In genomic region chr4:7027284-7027683, GRCh38 we compare ENCODE assay signal across 22 cellular contexts. TPM values are rescaled to one million over a fixed set of nuclear protein-coding genes. Genes with fewer than 3 reads are reported as not detected.
A peak's percentile ranks its signal among the peaks of the same experiment; 100 is the strongest.
DNase-seq lines count a peak whose midpoint lies in the region; ATAC-seq, FAIRE-seq and TF ChIP-seq lines count a peak whose summit lies in the region.
"Had no signal": no experiment of that assay in that cellular context is flagged by ENCODE, and none has a peak within 500 bp of the region (broad histone marks: within the 10 kb centered on the region; RNA-seq: fewer than 3 reads in every experiment).

No MANE protein-coding gene starts in this region.

- H3K27ac Mint-ChIP-seq in activated CD8-positive, alpha-beta T cell treated with anti-CD3 and anti-CD28 coated beads for 36 hours = peak overlapping the region; percentile 10
- H3K27ac Mint-ChIP-seq in activated CD8-positive, alpha-beta T cell treated with anti-CD3 and anti-CD28 coated beads, Interleukin-2, amount 10 ng/mL, durations not matched to agents 7 days and 5 days = no peak overlapping the region
- H3K27ac Mint-ChIP-seq in activated T-helper 17 cell treated with anti-CD3 and anti-CD28 coated beads, Interleukin-2, amount 50 U/mL, for 72 hours = peak overlapping the region; percentile 59
- peak overlapping the region; percentile 2 for H3K27ac Mint-ChIP-seq in memory B cell

- no peak overlapping the region for H3K4me3 Mint-ChIP-seq in activated CD8-positive, alpha-beta T cell treated with anti-CD3 and anti-CD28 coated beads for 36 hours
- H3K4me3 Mint-ChIP-seq in activated CD8-positive, alpha-beta T cell treated with anti-CD3 and anti-CD28 coated beads, Interleukin-2, amount 10 ng/mL, durations not matched to agents 7 days and 5 days = no peak overlapping the region
- H3K4me3 Mint-ChIP-seq in activated T-helper 17 cell treated with anti-CD3 and anti-CD28 coated beads, Interleukin-2, amount 50 U/mL, for 72 hours = no peak overlapping the region
- H3K4me3 Mint-ChIP-seq in memory B cell = no peak overlapping the region
- H3K4me3 Mint-ChIP-seq: CD8-positive, alpha-beta memory T cell had no signal

- no peak for DNase-seq in activated CD8-positive, alpha-beta T cell treated with anti-CD3 and anti-CD28 coated beads for 36 hours
- no peak for DNase-seq in activated CD8-positive, alpha-beta T cell treated with anti-CD3 and anti-CD28 coated beads, Interleukin-2, amount 10 ng/mL, durations not matched to agents 7 days and 5 days
- no peak for DNase-seq in memory B cell (ENCODE audit: low spot score in 2 of 2)
- DNase-seq in GM19239 (ENCODE audit: insufficient read length, low spot score) = no peak
- DNase-seq: AML-193; C1 segment of cervical spinal cord; CD8-positive, alpha-beta memory T cell; GM23248; MV-4-11; NCI-H1105 treated with DMSO at 0.1 percent for 48 hours; NCI-H1694; NCI-H2081; NCI-H2171; NCI-H345; NCI-H524; NCI-H774; NK-92 treated with Interleukin-12 subunit alpha and Interleukin-12 subunit beta, amount 100 ng/mL, for 24 hours had no signal

- H3K9me3 Mint-ChIP-seq in activated CD8-positive, alpha-beta T cell treated with anti-CD3 and anti-CD28 coated beads for 36 hours = no peaks in the 10 kb centered on the region
- no peaks in the 10 kb centered on the region for H3K9me3 Mint-ChIP-seq in activated CD8-positive, alpha-beta T cell treated with anti-CD3 and anti-CD28 coated beads, Interleukin-2, amount 10 ng/mL, durations not matched to agents 7 days and 5 days (ENCODE audit: insufficient read depth)
- no peaks in the 10 kb centered on the region for H3K9me3 Mint-ChIP-seq in activated T-helper 17 cell treated with anti-CD3 and anti-CD28 coated beads, Interleukin-2, amount 50 U/mL, for 72 hours
- H3K9me3 Mint-ChIP-seq in memory B cell = no peaks in the 10 kb centered on the region
- H3K9me3 Mint-ChIP-seq: CD8-positive, alpha-beta memory T cell had no signal

- peaks cover 5% of the 10 kb centered on the region for H3K4me1 Mint-ChIP-seq in activated CD8-positive, alpha-beta T cell treated with anti-CD3 and anti-CD28 coated beads for 36 hours (ENCODE audit: low read depth)
- no peaks in the 10 kb centered on the region for H3K4me1 Mint-ChIP-seq in activated CD8-positive, alpha-beta T cell treated with anti-CD3 and anti-CD28 coated beads, Interleukin-2, amount 10 ng/mL, durations not matched to agents 7 days and 5 days (ENCODE audit: low read depth)
- peaks cover 5% of the 10 kb centered on the region for H3K4me1 Mint-ChIP-seq in activated T-helper 17 cell treated with anti-CD3 and anti-CD28 coated beads, Interleukin-2, amount 50 U/mL, for 72 hours
- H3K4me1 Mint-ChIP-seq in memory B cell = peaks cover 10% of the 10 kb centered on the region
- H3K4me1 Mint-ChIP-seq: CD8-positive, alpha-beta memory T cell had no signal

- ATAC-seq in activated CD8-positive, alpha-beta T cell treated with anti-CD3 and anti-CD28 coated beads for 36 hours = no peak
- ATAC-seq in activated CD8-positive, alpha-beta T cell treated with anti-CD3 and anti-CD28 coated beads, Interleukin-2, amount 10 ng/mL, durations not matched to agents 7 days and 5 days = no peak
- no peak for ATAC-seq in activated T-helper 17 cell treated with anti-CD3 and anti-CD28 coated beads, Interleukin-2, amount 50 U/mL, for 72 hours (replicated peaks)
- ATAC-seq in memory B cell (ENCODE audit: low read depth) (no peak), GM18907 (IDR thresholded peaks at IDR 0.05; ENCODE audit: unreplicated experiment) (no peak), GM21423 (IDR thresholded peaks at IDR 0.05; ENCODE audit: unreplicated experiment) (no peak)
- ATAC-seq: Panc1 had no signal

- POLR2A ChIA-PET in activated CD8-positive, alpha-beta T cell treated with anti-CD3 and anti-CD28 coated beads for 36 hours (lab: Charles Lee) = no interaction called here
- POLR2A ChIA-PET in activated CD8-positive, alpha-beta T cell treated with anti-CD3 and anti-CD28 coated beads, Interleukin-2, amount 10 ng/mL, durations not matched to agents 7 days and 5 days (lab: Charles Lee) = no interaction called here

- CTCF ChIA-PET in activated CD8-positive, alpha-beta T cell treated with anti-CD3 and anti-CD28 coated beads for 36 hours (lab: Charles Lee) = no interaction called here
- CTCF ChIA-PET in activated CD8-positive, alpha-beta T cell treated with anti-CD3 and anti-CD28 coated beads, Interleukin-2, amount 10 ng/mL, durations not matched to agents 7 days and 5 days (lab: Charles Lee) = no interaction called here

- H3K36me3 Mint-ChIP-seq in activated CD8-positive, alpha-beta T cell treated with anti-CD3 and anti-CD28 coated beads for 36 hours (ENCODE audit: low read depth) = peaks cover 48% of the 10 kb centered on the region
- peaks cover 29% of the 10 kb centered on the region for H3K36me3 Mint-ChIP-seq in activated CD8-positive, alpha-beta T cell treated with anti-CD3 and anti-CD28 coated beads, Interleukin-2, amount 10 ng/mL, durations not matched to agents 7 days and 5 days (ENCODE audit: low read depth)
- peaks cover 97% of the 10 kb centered on the region for H3K36me3 Mint-ChIP-seq in activated T-helper 17 cell treated with anti-CD3 and anti-CD28 coated beads, Interleukin-2, amount 50 U/mL, for 72 hours (ENCODE audit: low read depth)
- H3K36me3 Mint-ChIP-seq in memory B cell = peaks cover 34% of the 10 kb centered on the region

- intact Hi-C loops in activated CD8-positive, alpha-beta T cell treated with anti-CD3 and anti-CD28 coated beads for 36 hours (cut with micrococcal nuclease) = no loop called here

- TF ChIP-seq CTCF in activated CD8-positive, alpha-beta T cell treated with anti-CD3 and anti-CD28 coated beads for 36 hours (IDR thresholded peaks at IDR 0.05) = no peak

- no peaks in the 10 kb centered on the region for H3K27me3 Mint-ChIP-seq in activated CD8-positive, alpha-beta T cell treated with anti-CD3 and anti-CD28 coated beads for 36 hours
- H3K27me3 Mint-ChIP-seq in activated CD8-positive, alpha-beta T cell treated with anti-CD3 and anti-CD28 coated beads, Interleukin-2, amount 10 ng/mL, durations not matched to agents 7 days and 5 days (ENCODE audit: low read depth) = no peaks in the 10 kb centered on the region
- no peaks in the 10 kb centered on the region for H3K27me3 Mint-ChIP-seq in activated T-helper 17 cell treated with anti-CD3 and anti-CD28 coated beads, Interleukin-2, amount 50 U/mL, for 72 hours
- H3K27me3 Mint-ChIP-seq in memory B cell = no peaks in the 10 kb centered on the region
- H3K27me3 Mint-ChIP-seq: CD8-positive, alpha-beta memory T cell had no signal

- no peak for FAIRE-seq in GM19239 (lab: Jason Lieb, UNC)
- FAIRE-seq: G401.6 had no signal

RNA-seq across cellular contexts. Expression of gene TADA2B, which starts 15.9 kb away (rescaled TPM):
- 10 to 100 TPM in 1 of 2 experiments, 1 to 10 TPM in 1; 7.7 to 10.0 TPM for total RNA-seq in activated CD8-positive, alpha-beta T cell treated with anti-CD3 and anti-CD28 coated beads for 36 hours
- 10 to 100 TPM; 16.6 to 16.8 TPM for total RNA-seq in activated CD8-positive, alpha-beta T cell treated with anti-CD3 and anti-CD28 coated beads, Interleukin-2, amount 10 ng/mL, durations not matched to agents 7 days and 5 days
- 10 to 100 TPM in 1 of 2 donors, 1 to 10 TPM in 1; 8.5 to 13.0 TPM for total RNA-seq in activated T-helper 17 cell treated with anti-CD3 and anti-CD28 coated beads, Interleukin-2, amount 50 U/mL, for 72 hours

RNA-seq across cellular contexts. Expression of gene GRPEL1, which starts 40.6 kb away (rescaled TPM):
- 10 to 100 TPM; 82.4 to 84.5 TPM for total RNA-seq in activated CD8-positive, alpha-beta T cell treated with anti-CD3 and anti-CD28 coated beads for 36 hours
- total RNA-seq in activated CD8-positive, alpha-beta T cell treated with anti-CD3 and anti-CD28 coated beads, Interleukin-2, amount 10 ng/mL, durations not matched to agents 7 days and 5 days = 10 to 100 TPM; 43.1 to 49.4 TPM
- total RNA-seq in activated T-helper 17 cell treated with anti-CD3 and anti-CD28 coated beads, Interleukin-2, amount 50 U/mL, for 72 hours = 10 to 100 TPM; 56.3 to 92.5 TPM
